ENCODE assay signal across 26 cellular contexts in genomic region chr1:115908565-115909334, GRCh38.
DNase-seq lines count a peak whose midpoint lies in the region; ATAC-seq and TF ChIP-seq lines count a peak whose summit lies in the region.
"Had no signal": no experiment of that assay in that cellular context is flagged by ENCODE, and none has a peak within 500 bp of the region (broad histone marks: within the 10 kb centered on the region; RNA-seq: fewer than 3 reads in every experiment).

No MANE protein-coding gene starts in this region.

- no peaks in the 10 kb centered on the region for H3K36me3 ChIP-seq in neural cell (ENCODE audit: insufficient read depth, low read length)
- H3K36me3 ChIP-seq: adrenal gland, right atrium auricular region, SJSA1, spleen had no signal

- peaks cover 15% of the 10 kb centered on the region for H3K4me1 Mint-ChIP-seq in type B pancreatic cell (ENCODE audit: unreplicated experiment)
- H3K4me1 Mint-ChIP-seq: memory B cell; stimulated activated memory B cell treated with anti-CD40 and anti-IgM and Interleukin-4, amounts not matched to agents 10 μg/mL and 1 μg/mL and 100 μg/mL, for 72 hours had no signal

- H3F3A ChIP-seq in neural cell (ENCODE audit: insufficient read depth, low read length, poor library complexity, severe bottlenecking) = peaks cover 3% of the 10 kb centered on the region

- no peaks in the 10 kb centered on the region for H4K20me1 ChIP-seq in neural cell (ENCODE audit: insufficient read depth)

- no peaks in the 10 kb centered on the region for H3K27me3 ChIP-seq in neural cell (ENCODE audit: insufficient read depth, low read depth, low read length)
- H3K27me3 ChIP-seq: adrenal gland, right atrium auricular region, SJSA1 had no signal

- ATAC-seq in GM21381 (IDR thresholded peaks at IDR 0.05; ENCODE audit: unreplicated experiment) (no peak), GM18498 (IDR thresholded peaks at IDR 0.05; ENCODE audit: unreplicated experiment) (no peak)
- ATAC-seq: left cardiac atrium; stimulated activated memory B cell treated with anti-CD40 and anti-IgM and Interleukin-4, amounts not matched to agents 10 μg/mL and 1 μg/mL and 100 μg/mL, for 72 hours had no signal

- H3K9ac ChIP-seq in neural cell (ENCODE audit: low read length) = peak overlapping the region; percentile 37

- peak; percentile 38 for TF ChIP-seq EP300 in neural cell (conservative IDR thresholded peaks at IDR 0.05; ENCODE audit: poor library complexity, severe bottlenecking)

- peak overlapping the region; percentile 9 for H3K27ac Mint-ChIP-seq in type B pancreatic cell
- H3K27ac Mint-ChIP-seq: HFFc6; memory B cell; stimulated activated memory B cell treated with anti-CD40 and anti-IgM and Interleukin-4, amounts not matched to agents 10 μg/mL and 1 μg/mL and 100 μg/mL, for 72 hours had no signal

- TF ChIP-seq RAD21 in neural cell (conservative IDR thresholded peaks at IDR 0.05) = no peak

- H3K36me3 Mint-ChIP-seq in type B pancreatic cell = no peaks in the 10 kb centered on the region
- H3K36me3 Mint-ChIP-seq: memory B cell; stimulated activated memory B cell treated with anti-CD40 and anti-IgM and Interleukin-4, amounts not matched to agents 10 μg/mL and 1 μg/mL and 100 μg/mL, for 72 hours had no signal

- H3K4me3 ChIP-seq in epithelial cell of esophagus (ENCODE audit: low read length) = no peak overlapping the region
- H3K4me3 ChIP-seq in neural cell (ENCODE audit: low read length) = peak overlapping the region; percentile 3
- H3K4me3 ChIP-seq: adrenal gland, coronary artery, right atrium auricular region, SJSA1, spleen had no signal

- peak overlapping the region; percentile 33 for H3K4me2 ChIP-seq in neural cell (ENCODE audit: low read length)

- H3K27ac ChIP-seq in neural cell (ENCODE audit: low read length) = peak overlapping the region; percentile 67
- H3K27ac ChIP-seq: adrenal gland, coronary artery, right atrium auricular region, SJSA1, spleen had no signal

- H3K79me2 ChIP-seq in neural cell (replicated peaks; ENCODE audit: insufficient read depth, low read length) = no peaks in the 10 kb centered on the region

- TF ChIP-seq CTCF in epithelial cell of esophagus (IDR thresholded peaks at IDR 0.05; ENCODE audit: insufficient read depth, low read depth, low read length, missing control alignments) (no peak), neural cell (IDR thresholded peaks at IDR 0.05; ENCODE audit: poor library complexity, severe bottlenecking) (no peak), type B pancreatic cell (conservative IDR thresholded peaks at IDR 0.05) (no peak)

- peak overlapping the region; percentile 37 for H2AFZ ChIP-seq in neural cell (ENCODE audit: low read depth, low read length)

- peak; percentile 5 for DNase-seq in NCI-H69 (lab: John Stamatoyannopoulos, UW)
- DNase-seq in epithelial cell of esophagus (ENCODE audit: low read depth) = peak; percentile 64
- no peak for DNase-seq in type B pancreatic cell (ENCODE audit: extremely low spot score, unreplicated experiment)
- no peak for DNase-seq in GM19240 (ENCODE audit: insufficient read length, low spot score)
- DNase-seq: activated CD4-positive, alpha-beta T cell treated with anti-CD3 and anti-CD28 coated beads for 1 hour; activated CD8-positive, alpha-beta memory T cell treated with anti-CD3 and anti-CD28 coated beads for 24 hours; activated T-cell treated with anti-CD3 and anti-CD28 coated beads, Interleukin-2, amount 50 U/mL, for 1 hour; adrenal gland; HFFc6; IMR-90; left cardiac atrium; NCI-H1417; NCI-H2107; NCI-H526 treated with DMSO at 0.1 percent for 48 hours; occipital lobe; spleen; stimulated activated CD4-positive, alpha-beta T cell treated with anti-CD3 and anti-CD28 coated beads, Interleukin-2, amount 100 ng/mL, for 48 hours; T-helper 1 cell had no signal

- no peaks in the 10 kb centered on the region for H3K9me3 Mint-ChIP-seq in type B pancreatic cell
- H3K9me3 Mint-ChIP-seq: HFFc6; memory B cell; stimulated activated memory B cell treated with anti-CD40 and anti-IgM and Interleukin-4, amounts not matched to agents 10 μg/mL and 1 μg/mL and 100 μg/mL, for 72 hours had no signal

- no peak overlapping the region for H3K4me3 Mint-ChIP-seq in type B pancreatic cell
- H3K4me3 Mint-ChIP-seq: HFFc6; memory B cell; stimulated activated memory B cell treated with anti-CD40 and anti-IgM and Interleukin-4, amounts not matched to agents 10 μg/mL and 1 μg/mL and 100 μg/mL, for 72 hours had no signal

- no peaks in the 10 kb centered on the region for H3K9me3 ChIP-seq in neural cell (ENCODE audit: low read length)
- H3K9me3 ChIP-seq: adrenal gland, right atrium auricular region, SJSA1, spleen had no signal

- H3K27me3 Mint-ChIP-seq in type B pancreatic cell = no peaks in the 10 kb centered on the region

- no peaks in the 10 kb centered on the region for H3K9me2 ChIP-seq in neural cell (ENCODE audit: insufficient read depth, low read length)

TF ChIP-seq in neural cell, 6 proteins besides CTCF, POLR2A, EP300 and RAD21:
- TF ChIP-seq REST (IDR thresholded peaks at IDR 0.05; ENCODE audit: borderline replicate concordance) (peak; percentile 63), POLR2AphosphoS5 (IDR thresholded peaks at IDR 0.05) (no peak)
TF ChIP-seq in neural cell: peak in this region for 1.

Comparison
In these comparisons a context has a peak if more than half of its experiments do, and no peak if none do; other contexts are left out.
1. DNase-seq: peak in NCI-H69 (single experiment) and epithelial cell of esophagus (single experiment); none in type B pancreatic cell (single experiment) and GM19240 (single experiment).